Comparison of ENCODE assay signal across 23 cellular contexts in genomic region chr2:38978908-38979307, GRCh38.
"Had no signal": no experiment of that assay in that cellular context is flagged by ENCODE, and none has a peak within 500 bp of the region (broad histone marks: within the 10 kb centered on the region; RNA-seq: fewer than 3 reads in every experiment).

No MANE protein-coding gene starts in this region.

- H3K36me3 ChIP-seq: right atrium auricular region had no signal

- ATAC-seq: activated T-cell treated with anti-CD3 and anti-CD28 coated beads, Interleukin-2, amount 50 U/mL, for 4 hours; esophagus mucosa; left lobe of liver; naive thymus-derived CD8-positive, alpha-beta T cell; psoas muscle had no signal

- H3K9me3 Mint-ChIP-seq: activated naive CD4-positive, alpha-beta T cell treated with anti-CD3 and anti-CD28 coated beads for 36 hours; activated T-cell treated with anti-CD3 and anti-CD28 coated beads, Interleukin-2, amount 50 U/mL, for 4 hours; brain; mesothelial cell of epicardium; naive thymus-derived CD8-positive, alpha-beta T cell had no signal

- H3K27ac Mint-ChIP-seq: activated naive CD4-positive, alpha-beta T cell treated with anti-CD3 and anti-CD28 coated beads for 36 hours; mesothelial cell of epicardium had no signal

- H3K9me3 ChIP-seq: psoas muscle, right atrium auricular region, SK-N-SH, spleen, thoracic aorta, upper lobe of left lung had no signal

- H3K4me3 ChIP-seq: lung, psoas muscle, right atrium auricular region, spleen, thoracic aorta, upper lobe of left lung had no signal

- H3K9me2 ChIP-seq: SK-N-SH had no signal

- H3K4me3 Mint-ChIP-seq: activated naive CD4-positive, alpha-beta T cell treated with anti-CD3 and anti-CD28 coated beads for 36 hours; activated T-cell treated with anti-CD3 and anti-CD28 coated beads, Interleukin-2, amount 50 U/mL, for 4 hours; brain; mesothelial cell of epicardium; naive thymus-derived CD8-positive, alpha-beta T cell had no signal

- H3K4me2 ChIP-seq: SK-N-SH had no signal

- H3K4me1 ChIP-seq: psoas muscle, right atrium auricular region, spleen, upper lobe of left lung had no signal

- H3K27ac ChIP-seq: psoas muscle, right atrium auricular region, spleen, thoracic aorta, upper lobe of left lung had no signal

- H3K4me1 Mint-ChIP-seq: naive thymus-derived CD8-positive, alpha-beta T cell had no signal

- H3K27me3 Mint-ChIP-seq: brain; naive thymus-derived CD8-positive, alpha-beta T cell had no signal

- H3K27me3 ChIP-seq: right atrium auricular region, spleen, upper lobe of left lung had no signal

- DNase-seq: activated CD4-positive, alpha-beta T cell treated with anti-CD3 and anti-CD28 coated beads for 48 hours; activated CD8-positive, alpha-beta memory T cell treated with anti-CD3 and anti-CD28 coated beads for 24 hours; activated CD8-positive, alpha-beta memory T cell treated with anti-CD3 and anti-CD28 coated beads, Interleukin-2, amount 50 U/mL, for 4 hours; activated effector memory CD4-positive, alpha-beta T cell treated with Interleukin-2 at 50 U/mL for 16 hours; activated naive CD4-positive, alpha-beta T cell treated with anti-CD3 and anti-CD28 coated beads for 36 hours; activated T-cell treated with anti-CD3 and anti-CD28 coated beads, Interleukin-2, amount 50 U/mL, for 4 hours; aorta; effector memory CD4-positive, alpha-beta T cell; foreskin melanocyte; naive thymus-derived CD8-positive, alpha-beta T cell; psoas muscle; SK-N-SH; spleen; stimulated activated CD4-positive, alpha-beta T cell treated with anti-CD3 and anti-CD28 coated beads, Interleukin-4, amount 100 ng/mL, for 1 hour; stimulated activated naive CD4-positive, alpha-beta T cell treated with Interleukin-2 at 50 U/mL for 16 hours; upper lobe of left lung had no signal
